26 cellular contexts compared by ENCODE assay signal in genomic region chr4:129113919-129114318, GRCh38.
"Had no signal": no experiment of that assay in that cellular context is flagged by ENCODE, and none has a peak within 500 bp of the region (broad histone marks: within the 10 kb centered on the region; RNA-seq: fewer than 3 reads in every experiment).

No MANE protein-coding gene starts in this region.

- H3K27me3 Mint-ChIP-seq: activated B cell treated with CpG ODN at 0.5 μM for 24 hours; activated CD4-positive, alpha-beta T cell treated with anti-CD3 and anti-CD28 coated beads, Interleukin-2, amount 10 ng/mL, durations not matched to agents 24 days and 14 days; activated CD8-positive, alpha-beta memory T cell treated with anti-CD3 and anti-CD28 coated beads, Interleukin-2, amount 10 ng/mL, durations not matched to agents 7 days and 5 days; activated naive CD8-positive, alpha-beta T cell treated with anti-CD3 and anti-CD28 coated beads, Interleukin-2, amount 50 U/mL, for 24 hours; activated T-cell treated with anti-CD3 and anti-CD28 coated beads, Interleukin-2, amount 50 U/mL, for 24 hours; brain; T-helper 17 cell had no signal

- DNase-seq: activated B cell treated with CpG ODN at 0.5 μM for 24 hours; activated CD4-positive, alpha-beta T cell treated with anti-CD3 and anti-CD28 coated beads for 1 hour; activated CD4-positive, alpha-beta T cell treated with anti-CD3 and anti-CD28 coated beads, Interleukin-2, amount 10 ng/mL, durations not matched to agents 24 days and 14 days; activated CD4-positive, alpha-beta T cell treated with anti-CD3 and anti-CD28 coated beads, Interleukin-2, amount 50 U/mL, for 48 hours; activated CD8-positive, alpha-beta memory T cell treated with anti-CD3 and anti-CD28 coated beads, Interleukin-2, amount 10 ng/mL, durations not matched to agents 7 days and 5 days; activated effector memory CD4-positive, alpha-beta T cell treated with anti-CD3 and anti-CD28 coated beads, Interleukin-2, amount 50 U/mL, for 16 hours; activated naive CD4-positive, alpha-beta T cell treated with Interleukin-2 at 50 U/mL for 16 hours; activated naive CD8-positive, alpha-beta T cell treated with anti-CD3 and anti-CD28 coated beads, Interleukin-2, amount 50 U/mL, for 24 hours; activated T-cell treated with anti-CD3 and anti-CD28 coated beads, Interleukin-2, amount 50 U/mL, for 24 hours; amniotic stem cell; Karpas-422; MM.1S; NCI-H1105 treated with DMSO at 0.1 percent for 48 hours; NCI-H1436 treated with DMSO at 0.1 percent for 48 hours; NCI-H187; NCI-H2081; NCI-H510A treated with DMSO at 0.1 percent for 48 hours; Peyer's patch; SHP77 treated with DMSO at 0.1 percent for 48 hours; T-helper 17 cell; T-helper 9 cell had no signal

- FAIRE-seq: TTC549 had no signal

- H3K4me1 ChIP-seq: ascending aorta, Peyer's patch had no signal

- H3K4me3 Mint-ChIP-seq: activated B cell treated with CpG ODN at 0.5 μM for 24 hours; activated CD4-positive, alpha-beta T cell treated with anti-CD3 and anti-CD28 coated beads, Interleukin-2, amount 10 ng/mL, durations not matched to agents 24 days and 14 days; activated CD8-positive, alpha-beta memory T cell treated with anti-CD3 and anti-CD28 coated beads, Interleukin-2, amount 10 ng/mL, durations not matched to agents 7 days and 5 days; activated naive CD8-positive, alpha-beta T cell treated with anti-CD3 and anti-CD28 coated beads, Interleukin-2, amount 50 U/mL, for 24 hours; activated T-cell treated with anti-CD3 and anti-CD28 coated beads, Interleukin-2, amount 50 U/mL, for 24 hours; brain; T-helper 17 cell had no signal

- H3K36me3 ChIP-seq: ascending aorta, cardiac muscle cell had no signal

- H3K27ac Mint-ChIP-seq: activated B cell treated with CpG ODN at 0.5 μM for 24 hours; activated CD4-positive, alpha-beta T cell treated with anti-CD3 and anti-CD28 coated beads, Interleukin-2, amount 10 ng/mL, durations not matched to agents 24 days and 14 days; activated CD8-positive, alpha-beta memory T cell treated with anti-CD3 and anti-CD28 coated beads, Interleukin-2, amount 10 ng/mL, durations not matched to agents 7 days and 5 days; activated naive CD4-positive, alpha-beta T cell treated with anti-CD3 and anti-CD28 coated beads, Interleukin-2, amount 50 U/mL, for 72 hours; activated naive CD8-positive, alpha-beta T cell treated with anti-CD3 and anti-CD28 coated beads, Interleukin-2, amount 50 U/mL, for 24 hours; activated T-cell treated with anti-CD3 and anti-CD28 coated beads, Interleukin-2, amount 50 U/mL, for 24 hours; brain; T-helper 17 cell had no signal

- H3K27me3 ChIP-seq: ascending aorta, cardiac muscle cell, Peyer's patch had no signal

- H3K36me3 Mint-ChIP-seq: activated naive CD4-positive, alpha-beta T cell treated with anti-CD3 and anti-CD28 coated beads, Interleukin-2, amount 50 U/mL, for 72 hours had no signal

- H3K4me1 Mint-ChIP-seq: activated B cell treated with CpG ODN at 0.5 μM for 24 hours; activated CD8-positive, alpha-beta memory T cell treated with anti-CD3 and anti-CD28 coated beads, Interleukin-2, amount 10 ng/mL, durations not matched to agents 7 days and 5 days; activated naive CD8-positive, alpha-beta T cell treated with anti-CD3 and anti-CD28 coated beads, Interleukin-2, amount 50 U/mL, for 24 hours; T-helper 17 cell had no signal

- H3K9me3 Mint-ChIP-seq: activated B cell treated with CpG ODN at 0.5 μM for 24 hours; activated CD4-positive, alpha-beta T cell treated with anti-CD3 and anti-CD28 coated beads, Interleukin-2, amount 10 ng/mL, durations not matched to agents 24 days and 14 days; activated naive CD4-positive, alpha-beta T cell treated with anti-CD3 and anti-CD28 coated beads, Interleukin-2, amount 50 U/mL, for 72 hours; activated naive CD8-positive, alpha-beta T cell treated with anti-CD3 and anti-CD28 coated beads, Interleukin-2, amount 50 U/mL, for 24 hours; activated T-cell treated with anti-CD3 and anti-CD28 coated beads, Interleukin-2, amount 50 U/mL, for 24 hours; brain had no signal

- H3K4me3 ChIP-seq: ascending aorta, cardiac muscle cell, Peyer's patch had no signal

- H3K9me3 ChIP-seq: ascending aorta, Peyer's patch had no signal

- ATAC-seq: activated CD8-positive, alpha-beta memory T cell treated with anti-CD3 and anti-CD28 coated beads, Interleukin-2, amount 10 ng/mL, durations not matched to agents 7 days and 5 days; activated naive CD4-positive, alpha-beta T cell treated with anti-CD3 and anti-CD28 coated beads, Interleukin-2, amount 50 U/mL, for 72 hours; activated naive CD8-positive, alpha-beta T cell treated with anti-CD3 and anti-CD28 coated beads, Interleukin-2, amount 50 U/mL, for 24 hours; T-helper 17 cell had no signal

- H3K27ac ChIP-seq: ascending aorta, cardiac muscle cell, Peyer's patch had no signal
